ENCODE assay signal across 8 cellular contexts in genomic region chr17:2724783-2725164, GRCh38. TPM values are rescaled to one million over a fixed set of nuclear protein-coding genes. Genes with fewer than 3 reads are reported as not detected.
A peak's percentile ranks its signal among the peaks of the same experiment; 100 is the strongest.
DNase-seq lines count a peak whose midpoint lies in the region; ATAC-seq, FAIRE-seq and TF ChIP-seq lines count a peak whose summit lies in the region.

No MANE protein-coding gene starts in this region.

- H3K27ac ChIP-seq in tibial nerve: no peak overlapping the region

- H3K27me3 ChIP-seq in H7 (ENCODE audit: control insufficient read depth, insufficient read depth, low read length) (no peaks in the 10 kb centered on the region), tibial nerve (peaks cover 0 to 56% of the 10 kb centered on the region in 2 donors)

- H3K4me3 ChIP-seq in H7 (ENCODE audit: insufficient read depth, low read depth, low read length) (peak overlapping the region; percentile 28), tibial nerve (peak overlapping the region in 2 of 4 donors; percentile 10 to 49)

- DNase-seq in H7 (peak; percentile 94), frontal cortex (ENCODE audit: low spot score in 2 of 2) (peak; percentile 68), posterior cingulate gyrus (peak in 8 of 10 donors; percentile 45 to 94 (median 52)), tibial nerve (ENCODE audit: low spot score in 2 of 2) (no peak)
- peak; percentile 75 for DNase-seq in activated CD8-positive, alpha-beta memory T cell treated with anti-CD3 and anti-CD28 coated beads for 24 hours

- no peak for ATAC-seq in HG03342 (IDR thresholded peaks at IDR 0.05; ENCODE audit: unreplicated experiment)
- ATAC-seq in HG02798 (IDR thresholded peaks at IDR 0.05; ENCODE audit: poor library complexity, unreplicated experiment): no peak
- no peak for ATAC-seq in GM18502 (IDR thresholded peaks at IDR 0.05; ENCODE audit: poor library complexity, unreplicated experiment)

- no peak for FAIRE-seq in frontal cortex (lab: Jason Lieb, UNC)

- H3K36me3 ChIP-seq in H7 (replicated peaks; ENCODE audit: control insufficient read depth, insufficient read depth, low read length) (no peaks in the 10 kb centered on the region; the same call in 1 of the 2 replicates), tibial nerve (no peaks in the 10 kb centered on the region)

- WGBS in tibial nerve, 2 donors: 1 to 16% methylated on average over 6 to 36 of the region's 40 CpGs

- intact Hi-C loops in posterior cingulate gyrus (cut with DNase I): no loop called here

- H3K4me1 ChIP-seq in tibial nerve: peaks cover 0 to 13% (median 4%) of the 10 kb centered on the region in 4 donors

- peak in 2 of 5 experiments; percentile 12 to 19 for TF ChIP-seq CTCF in tibial nerve (IDR thresholded peaks at IDR 0.05)

- no peaks in the 10 kb centered on the region for H3K9me3 ChIP-seq in tibial nerve

- no peak for TF ChIP-seq EP300 in tibial nerve (IDR thresholded peaks at IDR 0.05)

- no peak for TF ChIP-seq POLR2A in tibial nerve (IDR thresholded peaks at IDR 0.05)

RNA-seq across cellular contexts. Expression of gene CLUH, which starts 13.2 kb away (rescaled TPM):
- 131 and 148 TPM in 2 replicates for total RNA-seq in H7 (2014; rRNA removed; shearing (Covaris generic))
- total RNA-seq in frontal cortex (24.1 TPM), tibial nerve (100 to 1,000 TPM in 1 of 4 donors, 10 to 100 TPM in 3; 45.4 to 118 (median 56.1) TPM)

RNA-seq across cellular contexts. Expression of gene CCDC92B, which starts 24.7 kb away (rescaled TPM):
- 2.5 and 3.7 TPM in 2 replicates for total RNA-seq in H7 (2014; rRNA removed; shearing (Covaris generic))
- total RNA-seq in frontal cortex: 1.2 TPM
- under 1 TPM in 1 of 4 donors, not detected in 3; 0.30 TPM for total RNA-seq in tibial nerve

Comparison
In these comparisons a context has a peak if more than half of its experiments do, and no peak if none do; other contexts are left out.
1. DNase-seq: peak in H7 (single experiment), activated CD8-positive, alpha-beta memory T cell treated with anti-CD3 and anti-CD28 coated beads for 24 hours (single experiment), frontal cortex (2 of 2) and posterior cingulate gyrus (8 of 10); none in tibial nerve (0 of 2).